In genomic region chr15:75204340-75205063, GRCh38 we compare ENCODE assay signal across 8 cellular contexts. TPM values are rescaled to one million over a fixed set of nuclear protein-coding genes. Genes with fewer than 3 reads are reported as not detected.
DNase-seq lines count a peak whose midpoint lies in the region; ATAC-seq and TF ChIP-seq lines count a peak whose summit lies in the region.

No MANE protein-coding gene starts in this region.

- no peaks in the 10 kb centered on the region for H3K9me3 Mint-ChIP-seq in neural crest cell

- CTCF ChIA-PET in AG04450 (lab: Charles Lee): interaction anchor here (0.9 to 3.0 kb wide), 11 partner anchors 10 to 302 kb away, joined by 3 to 63 read pairs (median 8); no protein-coding TSS in a partner anchor

- H3K27ac ChIP-seq in AG04450 (ENCODE audit: low read depth, low read length): peak overlapping the region; percentile 31

- POLR2A ChIA-PET in AG04450 (lab: Yijun Ruan, JAX): interaction anchor here (0.8 to 2.4 kb wide), 4 partner anchors 11 to 181 kb away, joined by 3 to 12 read pairs (median 6); partner anchors contain the start of gene PPCDC

- TF ChIP-seq POLR2A in Raji (IDR thresholded peaks at IDR 0.05; ENCODE audit: insufficient read depth, low read depth, low read length): peak; percentile 21; the same call in 1 of the 2 replicates

- H3K27me3 Mint-ChIP-seq in neural crest cell (ENCODE audit: low read depth): peaks cover 17% of the 10 kb centered on the region

- peak overlapping the region; percentile 89 for H3K4me3 Mint-ChIP-seq in neural crest cell

- peaks cover 29% of the 10 kb centered on the region for H3K4me1 Mint-ChIP-seq in neural crest cell

- H3K4me3 ChIP-seq in AG04450 (ENCODE audit: low read depth, low read length) (no peak overlapping the region), LNCaP clone FGC (ENCODE audit: low read depth, low read length) (peak overlapping the region; percentile 86; the same call in 1 of the 2 replicates), fibroblast of the aortic adventitia (ENCODE audit: low read depth, low read length) (peak overlapping the region; percentile 94)

- DNase-seq in AG04450 (ENCODE audit: low read depth, low spot score): peak; percentile 71
- peak; percentile 82 for DNase-seq in LNCaP clone FGC (ENCODE audit: low read depth)
- peak; percentile 80 for DNase-seq in activated effector memory CD4-positive, alpha-beta T cell treated with Interleukin-2 at 50 U/mL for 16 hours
- peak; percentile 89 for DNase-seq in fibroblast of the aortic adventitia (ENCODE audit: low read depth)
- DNase-seq in neural crest cell (ENCODE audit: low read depth, low spot score): peak; percentile 77
- peak; percentile 88 for DNase-seq in stimulated activated naive CD8-positive, alpha-beta T cell treated with anti-CD3 and anti-CD28 coated beads, Interleukin-15, Interleukin-2, amounts not matched to agents 100 U/mL and 50 U/mL, for 24 hours

- TF ChIP-seq CTCF in AG04450 (IDR thresholded peaks at IDR 0.05; ENCODE audit: low read depth, low read length) (peak; percentile 99), LNCaP clone FGC (IDR thresholded peaks at IDR 0.05; ENCODE audit: control insufficient read depth, extremely low read depth, insufficient read depth) (peak; percentile 97), fibroblast of the aortic adventitia (IDR thresholded peaks at IDR 0.05; ENCODE audit: insufficient read depth, low read length) (peak; percentile 98), neural crest cell (conservative IDR thresholded peaks at IDR 0.05) (peak; percentile 92)

- peak overlapping the region; percentile 72 for H3K27ac Mint-ChIP-seq in neural crest cell (ENCODE audit: unreplicated experiment)

- H3K9me3 ChIP-seq in AG04450 (ENCODE audit: control insufficient read depth, insufficient read depth, low read length): no peaks in the 10 kb centered on the region; the same call in 1 of the 2 replicates

- peaks cover 8% of the 10 kb centered on the region for H3K27me3 ChIP-seq in AG04450 (ENCODE audit: control insufficient read depth, insufficient read depth, low read length)

- no peaks in the 10 kb centered on the region for H3K36me3 Mint-ChIP-seq in neural crest cell (ENCODE audit: low read depth)

- peak; percentile 29 for ATAC-seq in GM18907 (IDR thresholded peaks at IDR 0.05; ENCODE audit: unreplicated experiment)
- peak; percentile 63 for ATAC-seq in stimulated activated naive CD8-positive, alpha-beta T cell treated with anti-CD3 and anti-CD28 coated beads, Interleukin-15, Interleukin-2, amounts not matched to agents 100 U/mL and 50 U/mL, for 24 hours

RNA-seq across cellular contexts. Expression of gene C15orf39, which starts 2.8 kb away (rescaled TPM):
- polyA plus RNA-seq in AG04450 (2011; rRNA removed): 2.1 and 3.3 TPM in 2 replicates
- 4.1 and 5.1 TPM in 2 replicates for polyA minus RNA-seq in AG04450 (2011; rRNA and poly(A)+ RNA removed)
- 3.1 and 8.1 TPM in 2 replicates for total RNA-seq in fibroblast of the aortic adventitia (ENCODE audit: low replicate concordance)
- 23.8 and 29.5 TPM in 2 replicates for total RNA-seq in neural crest cell

RNA-seq across cellular contexts. Expression of gene GOLGA6C, which starts 53.6 kb away (rescaled TPM):
- not detected in 2 replicates for polyA plus RNA-seq in AG04450 (2011; rRNA removed)
- not detected in 2 replicates for polyA minus RNA-seq in AG04450 (2011; rRNA and poly(A)+ RNA removed)
- total RNA-seq in fibroblast of the aortic adventitia (ENCODE audit: low replicate concordance): not detected in 2 replicates
- total RNA-seq in neural crest cell: 0.12 TPM in 1 of 2 replicates, not detected in the other
